Comparison of ENCODE assay signal across 10 cellular contexts in the genomic region with DNA sequence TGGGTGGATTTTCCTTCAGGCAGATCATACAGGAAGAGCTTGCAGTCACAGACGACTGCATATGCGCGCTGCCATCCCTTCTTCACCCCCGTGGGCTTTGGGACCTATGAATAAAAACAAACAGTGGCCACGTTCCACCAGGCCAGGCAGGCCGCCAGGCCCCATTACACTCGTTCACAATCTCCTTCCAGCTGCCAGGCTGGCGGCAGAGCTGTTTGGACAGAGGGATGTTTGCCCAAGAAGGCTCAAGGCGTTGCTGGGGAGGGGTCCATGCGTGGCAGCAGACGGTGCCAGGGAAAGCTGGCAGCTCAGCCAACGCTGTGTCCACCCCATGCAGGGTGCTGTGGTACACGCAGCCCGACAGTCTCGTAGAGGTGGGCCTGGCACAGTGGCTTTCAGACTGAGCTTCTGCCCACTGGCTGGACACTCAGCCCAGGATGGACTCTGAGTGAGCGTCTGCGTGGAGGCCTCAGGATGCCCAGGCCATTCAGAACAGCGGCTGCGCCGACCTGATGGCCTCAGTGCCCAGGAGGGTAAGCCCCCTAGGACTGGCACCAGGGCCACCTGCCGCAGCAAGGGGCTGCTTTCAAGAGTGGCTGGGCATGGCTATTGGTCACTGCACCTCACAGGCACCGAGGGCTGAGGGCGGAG. TPM values are rescaled to one million over a fixed set of nuclear protein-coding genes. Genes with fewer than 3 reads are reported as not detected.
DNase-seq lines count a peak whose midpoint lies in the region; ATAC-seq and TF ChIP-seq lines count a peak whose summit lies in the region.
"Had no signal": no experiment of that assay in that cellular context is flagged by ENCODE, and none has a peak within 500 bp of the region (broad histone marks: within the 10 kb centered on the region; RNA-seq: fewer than 3 reads in every experiment).

No MANE protein-coding gene starts in this region.

- H3K36me3 ChIP-seq in thyroid gland, result peaks cover 48 to 59% of the 10 kb centered on the region in 2 donors

- no peaks in the 10 kb centered on the region for H3K9me3 ChIP-seq in thyroid gland
- H3K9me3 ChIP-seq: Peyer's patch had no signal

- intact Hi-C loops in activated T-helper 1 cell treated with anti-CD3 and anti-CD28 coated beads, Interleukin-12 subunit alpha, Interleukin-12 subunit beta, Interleukin-2, Interleukin-4 antibody, amounts not matched to agents 30 ng/mL and 10 ng/mL and 1 ng/mL, durations not matched to agents 14 hours and 24 hours and 36 hours (cut with micrococcal nuclease), result no loop called here
- intact Hi-C loops in thyroid gland (cut with DNase I), result no loop called here

- CTCF ChIA-PET in activated naive CD4-positive, alpha-beta T cell treated with anti-CD3 and anti-CD28 coated beads, Interleukin-2, amount 10 ng/mL, durations not matched to agents 7 days and 5 days (lab: Charles Lee), result no interaction called here

- peaks cover 7% of the 10 kb centered on the region for H3K27me3 Mint-ChIP-seq in activated naive CD4-positive, alpha-beta T cell treated with anti-CD3 and anti-CD28 coated beads, Interleukin-2, amount 10 ng/mL, durations not matched to agents 7 days and 5 days
- peaks cover 1% of the 10 kb centered on the region for H3K27me3 Mint-ChIP-seq in activated T-helper 1 cell treated with anti-CD3 and anti-CD28 coated beads, Interleukin-12 subunit alpha, Interleukin-12 subunit beta, Interleukin-2, Interleukin-4 antibody, amounts not matched to agents 30 ng/mL and 10 ng/mL and 1 ng/mL, durations not matched to agents 14 hours and 24 hours and 36 hours (ENCODE audit: insufficient read depth)

- no peak for DNase-seq in activated naive CD4-positive, alpha-beta T cell treated with anti-CD3 and anti-CD28 coated beads, Interleukin-2, amount 10 ng/mL, durations not matched to agents 7 days and 5 days
- no peak for DNase-seq in activated naive CD4-positive, alpha-beta T cell treated with anti-CD3 and anti-CD28 coated beads, Interleukin-2, amount 50 U/mL, for 16 hours
- DNase-seq in activated T-helper 1 cell treated with anti-CD3 and anti-CD28 coated beads, Interleukin-12 subunit alpha, Interleukin-12 subunit beta, Interleukin-2, Interleukin-4 antibody, amounts not matched to agents 30 ng/mL and 10 ng/mL and 1 ng/mL, durations not matched to agents 14 hours and 24 hours and 36 hours (ENCODE audit: low spot score), result no peak
- peak; percentile 87 to 92 for DNase-seq in thyroid gland
- DNase-seq in kidney glomerular epithelial cell (lab: John Stamatoyannopoulos, UW), result no peak

- H3K36me3 Mint-ChIP-seq in activated naive CD4-positive, alpha-beta T cell treated with anti-CD3 and anti-CD28 coated beads, Interleukin-2, amount 10 ng/mL, durations not matched to agents 7 days and 5 days, result no peaks in the 10 kb centered on the region
- no peaks in the 10 kb centered on the region for H3K36me3 Mint-ChIP-seq in activated T-helper 1 cell treated with anti-CD3 and anti-CD28 coated beads, Interleukin-12 subunit alpha, Interleukin-12 subunit beta, Interleukin-2, Interleukin-4 antibody, amounts not matched to agents 30 ng/mL and 10 ng/mL and 1 ng/mL, durations not matched to agents 14 hours and 24 hours and 36 hours (ENCODE audit: low read depth)

- 48 to 62% methylated on average over 15 to 22 of the region's 23 CpGs for WGBS in thyroid gland, 2 donors

- peak overlapping the region; percentile 77 for H3K27ac Mint-ChIP-seq in activated naive CD4-positive, alpha-beta T cell treated with anti-CD3 and anti-CD28 coated beads, Interleukin-2, amount 10 ng/mL, durations not matched to agents 7 days and 5 days
- H3K27ac Mint-ChIP-seq in activated T-helper 1 cell treated with anti-CD3 and anti-CD28 coated beads, Interleukin-12 subunit alpha, Interleukin-12 subunit beta, Interleukin-2, Interleukin-4 antibody, amounts not matched to agents 30 ng/mL and 10 ng/mL and 1 ng/mL, durations not matched to agents 14 hours and 24 hours and 36 hours, result peak overlapping the region; percentile 61

- H3K4me3 ChIP-seq in thyroid gland (replicated peaks in 1 of 3), result no peak overlapping the region
- H3K4me3 ChIP-seq: Peyer's patch had no signal

- peaks cover 31% of the 10 kb centered on the region for H3K4me1 Mint-ChIP-seq in activated naive CD4-positive, alpha-beta T cell treated with anti-CD3 and anti-CD28 coated beads, Interleukin-2, amount 10 ng/mL, durations not matched to agents 7 days and 5 days
- peaks cover 10% of the 10 kb centered on the region for H3K4me1 Mint-ChIP-seq in activated T-helper 1 cell treated with anti-CD3 and anti-CD28 coated beads, Interleukin-12 subunit alpha, Interleukin-12 subunit beta, Interleukin-2, Interleukin-4 antibody, amounts not matched to agents 30 ng/mL and 10 ng/mL and 1 ng/mL, durations not matched to agents 14 hours and 24 hours and 36 hours (ENCODE audit: low read depth)

- H3K4me1 ChIP-seq in thyroid gland, result peaks cover 26 to 30% of the 10 kb centered on the region in 2 donors

- no peaks in the 10 kb centered on the region for H3K27me3 ChIP-seq in layer of hippocampus (ENCODE audit: control insufficient read depth, insufficient read depth, low read length)
- H3K27me3 ChIP-seq in thyroid gland, result no peaks in the 10 kb centered on the region
- H3K27me3 ChIP-seq: Peyer's patch had no signal

- TF ChIP-seq CTCF in thyroid gland (IDR thresholded peaks at IDR 0.05), result no peak

- H3K9me3 Mint-ChIP-seq in activated naive CD4-positive, alpha-beta T cell treated with anti-CD3 and anti-CD28 coated beads, Interleukin-2, amount 10 ng/mL, durations not matched to agents 7 days and 5 days, result no peaks in the 10 kb centered on the region
- no peaks in the 10 kb centered on the region for H3K9me3 Mint-ChIP-seq in activated T-helper 1 cell treated with anti-CD3 and anti-CD28 coated beads, Interleukin-12 subunit alpha, Interleukin-12 subunit beta, Interleukin-2, Interleukin-4 antibody, amounts not matched to agents 30 ng/mL and 10 ng/mL and 1 ng/mL, durations not matched to agents 14 hours and 24 hours and 36 hours

- TF ChIP-seq POLR2A in thyroid gland (IDR thresholded peaks at IDR 0.05), result no peak

- H3K27ac ChIP-seq in layer of hippocampus (ENCODE audit: low read depth, low read length) (peak overlapping the region; percentile 79), thyroid gland (peak overlapping the region; percentile 24 to 39 (median 38))

- H3K4me3 Mint-ChIP-seq in activated naive CD4-positive, alpha-beta T cell treated with anti-CD3 and anti-CD28 coated beads, Interleukin-2, amount 10 ng/mL, durations not matched to agents 7 days and 5 days, result no peak overlapping the region
- no peak overlapping the region for H3K4me3 Mint-ChIP-seq in activated T-helper 1 cell treated with anti-CD3 and anti-CD28 coated beads, Interleukin-12 subunit alpha, Interleukin-12 subunit beta, Interleukin-2, Interleukin-4 antibody, amounts not matched to agents 30 ng/mL and 10 ng/mL and 1 ng/mL, durations not matched to agents 14 hours and 24 hours and 36 hours

- ATAC-seq in HG03442 (IDR thresholded peaks at IDR 0.05; ENCODE audit: unreplicated experiment) (no peak), HG02938 (IDR thresholded peaks at IDR 0.05; ENCODE audit: unreplicated experiment) (no peak)

RNA-seq across cellular contexts. Expression of a gene that starts 27.5 kb away (rescaled TPM):
- total RNA-seq in activated T-helper 1 cell treated with anti-CD3 and anti-CD28 coated beads, Interleukin-12 subunit alpha, Interleukin-12 subunit beta, Interleukin-2, Interleukin-4 antibody, amounts not matched to agents 30 ng/mL and 10 ng/mL and 1 ng/mL, durations not matched to agents 14 hours and 24 hours and 36 hours, result 0.44 and 0.69 TPM in 2 replicates
- total RNA-seq in thyroid gland, result 10 to 100 TPM in 1 of 4 donors, 1 to 10 TPM in 3; 1.3 to 18.8 (median 3.3) TPM
- total RNA-seq: LHCN-M2 had no signal

Comparison
In these comparisons a context has a peak if more than half of its experiments do, and no peak if none do; other contexts are left out.
1. DNase-seq: peak in thyroid gland (2 of 2); none in activated naive CD4-positive, alpha-beta T cell treated with anti-CD3 and anti-CD28 coated beads, Interleukin-2, amount 10 ng/mL, durations not matched to agents 7 days and 5 days (single experiment), activated naive CD4-positive, alpha-beta T cell treated with anti-CD3 and anti-CD28 coated beads, Interleukin-2, amount 50 U/mL, for 16 hours (single experiment), activated T-helper 1 cell treated with anti-CD3 and anti-CD28 coated beads, Interleukin-12 subunit alpha, Interleukin-12 subunit beta, Interleukin-2, Interleukin-4 antibody, amounts not matched to agents 30 ng/mL and 10 ng/mL and 1 ng/mL, durations not matched to agents 14 hours and 24 hours and 36 hours (single experiment) and kidney glomerular epithelial cell (single experiment).